Comparison of ENCODE assay signal across 15 cellular contexts in genomic region chr15:77417642-77418041, GRCh38. TPM values are rescaled to one million over a fixed set of nuclear protein-coding genes. Genes with fewer than 3 reads are reported as not detected.
A peak's percentile ranks its signal among the peaks of the same experiment; 100 is the strongest.
DNase-seq lines count a peak whose midpoint lies in the region; TF ChIP-seq lines count a peak whose summit lies in the region.
"Had no signal": no experiment of that assay in that cellular context is flagged by ENCODE, and none has a peak within 500 bp of the region (broad histone marks: within the 10 kb centered on the region; RNA-seq: fewer than 3 reads in every experiment).

No MANE protein-coding gene starts in this region.

- WGBS in hepatocyte (ENCODE audit: low lambda C conversion rate, missing lambda C conversion rate): 53% methylated on average over 4 of the region's 4 CpGs

- DNase-seq in T-helper 1 cell: no peak
- no peak for DNase-seq in hepatocyte (ENCODE audit: low spot score)
- no peak for DNase-seq in SIG-M5 (lab: John Stamatoyannopoulos, UW)
- DNase-seq in activated effector memory CD4-positive, alpha-beta T cell treated with anti-CD3 and anti-CD28 coated beads, Interleukin-2, amount 50 U/mL, for 16 hours: no peak
- no peak for DNase-seq in H7
- DNase-seq: activated CD4-positive, alpha-beta memory T cell treated with anti-CD3 and anti-CD28 coated beads, Interleukin-2, amount 10 ng/mL, durations not matched to agents 7 days and 5 days; activated naive CD8-positive, alpha-beta T cell treated with anti-CD3 and anti-CD28 coated beads, Interleukin-2, amount 10 ng/mL, durations not matched to agents 7 days and 5 days; naive thymus-derived CD8-positive, alpha-beta T cell; NCI-H1436; NCI-H524 treated with DMSO at 0.1 percent for 48 hours had no signal

- peak overlapping the region in 2 of 5 donors; percentile 97 for H3K9ac ChIP-seq in subcutaneous abdominal adipose tissue (ENCODE audit: low read length in 5 of 5)

- TF ChIP-seq CTCF in WI38 (IDR thresholded peaks at IDR 0.05; ENCODE audit: low read depth, low read length) (no peak), hepatocyte (IDR thresholded peaks at IDR 0.05; ENCODE audit: poor library complexity) (no peak)

- no peak overlapping the region for H3K27ac Mint-ChIP-seq in T-helper 1 cell treated with Interleukin-12 subunit alpha and Interleukin-12 subunit beta and Interleukin-4 antibody, amounts not matched to agents 30 μg/mL and 1 μg/mL, for 36 hours
- H3K27ac Mint-ChIP-seq: activated CD4-positive, alpha-beta memory T cell treated with anti-CD3 and anti-CD28 coated beads, Interleukin-2, amount 10 ng/mL, durations not matched to agents 7 days and 5 days had no signal

- H3K27me3 Mint-ChIP-seq in T-helper 1 cell treated with Interleukin-12 subunit alpha and Interleukin-12 subunit beta and Interleukin-4 antibody, amounts not matched to agents 30 μg/mL and 1 μg/mL, for 36 hours (ENCODE audit: low read depth): peaks cover 5% of the 10 kb centered on the region
- H3K27me3 Mint-ChIP-seq: activated naive CD8-positive, alpha-beta T cell treated with anti-CD3 and anti-CD28 coated beads, Interleukin-2, amount 10 ng/mL, durations not matched to agents 7 days and 5 days; naive thymus-derived CD8-positive, alpha-beta T cell; stimulated activated memory B cell treated with anti-CD40 and anti-IgM and Interleukin-4, amounts not matched to agents 10 μg/mL and 1 μg/mL and 100 μg/mL, for 72 hours had no signal

- H3K9me3 ChIP-seq in hepatocyte (ENCODE audit: low read depth): no peaks in the 10 kb centered on the region
- H3K9me3 ChIP-seq in subcutaneous abdominal adipose tissue (ENCODE audit: control insufficient read depth in 5 of 5, low read length in 5 of 5): no peaks in the 10 kb centered on the region
- H3K9me3 ChIP-seq: A549 had no signal

- H3K4me2 ChIP-seq in hepatocyte: peak overlapping the region; percentile 78

- H3K36me3 ChIP-seq in hepatocyte (replicated peaks; ENCODE audit: insufficient read depth, low read depth) (no peaks in the 10 kb centered on the region), subcutaneous abdominal adipose tissue (ENCODE audit: control insufficient read depth in 5 of 5, insufficient read depth in 5 of 5, low read length in 5 of 5) (no peaks in the 10 kb centered on the region), H7 (replicated peaks; ENCODE audit: control insufficient read depth, insufficient read depth, low read length) (no peaks in the 10 kb centered on the region)

- H3K27ac ChIP-seq in hepatocyte (no peak overlapping the region), subcutaneous abdominal adipose tissue (ENCODE audit: low read depth, low read length) (peak overlapping the region; percentile 95)
- H3K27ac ChIP-seq: A549 had no signal

- H3K4me3 ChIP-seq in WI38 (ENCODE audit: low read depth, low read length): peak overlapping the region; percentile 92
- no peak overlapping the region for H3K4me3 ChIP-seq in hepatocyte
- peak overlapping the region in 2 of 5 donors; percentile 96 for H3K4me3 ChIP-seq in subcutaneous abdominal adipose tissue (ENCODE audit: low read depth in 1 of 5, low read length in 5 of 5)
- no peak overlapping the region for H3K4me3 ChIP-seq in H7 (ENCODE audit: insufficient read depth, low read depth, low read length)
- H3K4me3 ChIP-seq: A549 had no signal

- peak overlapping the region; percentile 9 for H3K4me3 Mint-ChIP-seq in T-helper 1 cell treated with Interleukin-12 subunit alpha and Interleukin-12 subunit beta and Interleukin-4 antibody, amounts not matched to agents 30 μg/mL and 1 μg/mL, for 36 hours

- H3K4me1 ChIP-seq in hepatocyte (ENCODE audit: insufficient read depth): peaks cover 4% of the 10 kb centered on the region
- H3K4me1 ChIP-seq in subcutaneous abdominal adipose tissue (ENCODE audit: control insufficient read depth in 5 of 5, insufficient read depth in 5 of 5, low read length in 5 of 5): peaks cover 0 to 63% (median 56%) of the 10 kb centered on the region in 5 donors

- H3K36me3 Mint-ChIP-seq in T-helper 1 cell treated with Interleukin-12 subunit alpha and Interleukin-12 subunit beta and Interleukin-4 antibody, amounts not matched to agents 30 μg/mL and 1 μg/mL, for 36 hours (ENCODE audit: low read depth): peaks cover 7% of the 10 kb centered on the region
- H3K36me3 Mint-ChIP-seq: naive thymus-derived CD8-positive, alpha-beta T cell; stimulated activated memory B cell treated with anti-CD40 and anti-IgM and Interleukin-4, amounts not matched to agents 10 μg/mL and 1 μg/mL and 100 μg/mL, for 72 hours had no signal

- peaks cover 9% of the 10 kb centered on the region for H4K20me1 ChIP-seq in hepatocyte (ENCODE audit: insufficient read depth, poor library complexity, severe bottlenecking)

- H3K9me3 Mint-ChIP-seq in T-helper 1 cell treated with Interleukin-12 subunit alpha and Interleukin-12 subunit beta and Interleukin-4 antibody, amounts not matched to agents 30 μg/mL and 1 μg/mL, for 36 hours: no peaks in the 10 kb centered on the region
- H3K9me3 Mint-ChIP-seq: activated CD4-positive, alpha-beta memory T cell treated with anti-CD3 and anti-CD28 coated beads, Interleukin-2, amount 10 ng/mL, durations not matched to agents 7 days and 5 days; activated naive CD8-positive, alpha-beta T cell treated with anti-CD3 and anti-CD28 coated beads, Interleukin-2, amount 10 ng/mL, durations not matched to agents 7 days and 5 days; naive thymus-derived CD8-positive, alpha-beta T cell; stimulated activated memory B cell treated with anti-CD40 and anti-IgM and Interleukin-4, amounts not matched to agents 10 μg/mL and 1 μg/mL and 100 μg/mL, for 72 hours had no signal

- H3K27me3 ChIP-seq in hepatocyte (no peaks in the 10 kb centered on the region), subcutaneous abdominal adipose tissue (ENCODE audit: control insufficient read depth in 5 of 5, insufficient read depth in 4 of 5, low read length in 5 of 5) (no peaks in the 10 kb centered on the region), H7 (ENCODE audit: control insufficient read depth, insufficient read depth, low read length) (peaks cover 4% of the 10 kb centered on the region)

- peaks cover 83% of the 10 kb centered on the region for H3K79me2 ChIP-seq in hepatocyte

- peaks cover 26% of the 10 kb centered on the region for H3K4me1 Mint-ChIP-seq in T-helper 1 cell treated with Interleukin-12 subunit alpha and Interleukin-12 subunit beta and Interleukin-4 antibody, amounts not matched to agents 30 μg/mL and 1 μg/mL, for 36 hours (ENCODE audit: low read depth)

- H2AFZ ChIP-seq in hepatocyte: no peak overlapping the region

- H3K9me2 ChIP-seq in hepatocyte (replicated peaks; ENCODE audit: insufficient read depth): no peaks in the 10 kb centered on the region

RNA-seq across cellular contexts. Expression of gene PEAK1, which starts 2.3 kb away (rescaled TPM):
- total RNA-seq in hepatocyte: 27.1 and 30.1 TPM in 2 replicates
- polyA plus RNA-seq in hepatocyte: 5.2 and 8.1 TPM in 2 replicates
- 8.9 and 20.0 TPM in 2 replicates for total RNA-seq in H7 (2014; rRNA removed; shearing (Covaris generic))

RNA-seq across cellular contexts. Expression of gene HMG20A, which starts 3.0 kb away (rescaled TPM):
- 35.0 and 37.6 TPM in 2 replicates for total RNA-seq in hepatocyte
- polyA plus RNA-seq in hepatocyte: 20.3 and 23.3 TPM in 2 replicates
- total RNA-seq in H7 (2014; rRNA removed; shearing (Covaris generic)): 41.0 and 61.6 TPM in 2 replicates
